ENCODE assay signal across 15 cellular contexts in genomic region chr7:96415293-96415940, GRCh38.
A peak's percentile ranks its signal among the peaks of the same experiment; 100 is the strongest.
DNase-seq lines count a peak whose midpoint lies in the region; ATAC-seq and TF ChIP-seq lines count a peak whose summit lies in the region.
"Had no signal": no experiment of that assay in that cellular context is flagged by ENCODE, and none has a peak within 500 bp of the region (broad histone marks: within the 10 kb centered on the region; RNA-seq: fewer than 3 reads in every experiment).

No MANE protein-coding gene starts in this region.

- TF ChIP-seq CTCF in Loucy (conservative IDR thresholded peaks at IDR 0.05; ENCODE audit: low read length) (no peak), WTC11 (IDR thresholded peaks at IDR 0.05) (no peak), neural crest cell (conservative IDR thresholded peaks at IDR 0.05) (peak; percentile 7)

- no peaks in the 10 kb centered on the region for H3K27me3 ChIP-seq in Loucy (ENCODE audit: insufficient read depth, low read length, poor library complexity, severe bottlenecking)
- H3K27me3 ChIP-seq: BE2C, testis had no signal

- no peaks in the 10 kb centered on the region for H4K20me1 ChIP-seq in Loucy (ENCODE audit: insufficient read depth, low read length, poor library complexity, severe bottlenecking)

- H3K9me3 ChIP-seq in Loucy (ENCODE audit: insufficient read depth, low read depth, low read length), result no peaks in the 10 kb centered on the region
- H3K9me3 ChIP-seq: BE2C, esophagus squamous epithelium, psoas muscle, testis had no signal

- CTCF ChIA-PET in WTC11 (lab: Charles Lee), result interaction anchor here (0.6 to 1.3 kb wide), 5 partner anchors 374 to 629 kb away, joined by 3 to 15 read pairs (median 3); no protein-coding TSS in a partner anchor

- H3K4me1 Mint-ChIP-seq in WTC11 (peaks cover 7% of the 10 kb centered on the region), neural crest cell (peaks cover 8% of the 10 kb centered on the region)
- H3K4me1 Mint-ChIP-seq: memory B cell; naive thymus-derived CD8-positive, alpha-beta T cell had no signal

- H3K9me2 ChIP-seq in Loucy (replicated peaks; ENCODE audit: low read depth, low read length), result no peaks in the 10 kb centered on the region

- DNase-seq in ELF-1 (ENCODE audit: low read depth, low spot score) (peak; percentile 31), WTC11 (ENCODE audit: low spot score) (peak; percentile 12), neural crest cell (ENCODE audit: low read depth, low spot score) (no peak), NCI-H2171 treated with DMSO at 0.1 percent for 48 hours (lab: John Stamatoyannopoulos, UW) (no peak)
- DNase-seq: activated T-cell treated with anti-CD3 and anti-CD28 coated beads for 4 hours, esophagus squamous epithelium, psoas muscle, SW 1271 had no signal

- H3K4me1 ChIP-seq in Loucy (ENCODE audit: insufficient read depth, low read length, poor library complexity, severe bottlenecking), result peaks cover 51% of the 10 kb centered on the region
- H3K4me1 ChIP-seq: esophagus squamous epithelium, testis had no signal

- H3K36me3 Mint-ChIP-seq in WTC11 (no peaks in the 10 kb centered on the region), neural crest cell (ENCODE audit: low read depth) (no peaks in the 10 kb centered on the region)
- H3K36me3 Mint-ChIP-seq: memory B cell; naive thymus-derived CD8-positive, alpha-beta T cell had no signal

- ATAC-seq in WTC11, result peak; percentile 65
- ATAC-seq in GM21737 (IDR thresholded peaks at IDR 0.05; ENCODE audit: unreplicated experiment), result no peak
- ATAC-seq in HG02973 (IDR thresholded peaks at IDR 0.05; ENCODE audit: unreplicated experiment), result no peak
- ATAC-seq: psoas muscle had no signal

- no peaks in the 10 kb centered on the region for H3K79me2 ChIP-seq in Loucy (ENCODE audit: insufficient read depth, low read length)

- H3K4me3 ChIP-seq in Loucy (ENCODE audit: low read length, poor library complexity, severe bottlenecking), result no peak overlapping the region
- H3K4me3 ChIP-seq: esophagus squamous epithelium, psoas muscle, testis had no signal

- no peaks in the 10 kb centered on the region for H3F3A ChIP-seq in Loucy (ENCODE audit: low read depth)

- H3K4me3 Mint-ChIP-seq in WTC11, result no peak overlapping the region
- H3K4me3 Mint-ChIP-seq in neural crest cell, result no peak overlapping the region
- H3K4me3 Mint-ChIP-seq: memory B cell; naive thymus-derived CD8-positive, alpha-beta T cell had no signal

- H2AFZ ChIP-seq in Loucy (ENCODE audit: low read length), result peak overlapping the region; percentile 82

- H3K27me3 Mint-ChIP-seq in WTC11 (ENCODE audit: low read depth) (no peaks in the 10 kb centered on the region; the same call in 1 of the 2 replicates), neural crest cell (ENCODE audit: low read depth) (no peaks in the 10 kb centered on the region)
- H3K27me3 Mint-ChIP-seq: memory B cell had no signal

- H3K27ac Mint-ChIP-seq in WTC11 (no peak overlapping the region), neural crest cell (ENCODE audit: unreplicated experiment) (no peak overlapping the region)
- H3K27ac Mint-ChIP-seq: memory B cell; naive thymus-derived CD8-positive, alpha-beta T cell had no signal

- peak overlapping the region; percentile 18 for H3K9ac ChIP-seq in Loucy (ENCODE audit: low read depth, low read length, poor library complexity, severe bottlenecking)

- peaks cover 6% of the 10 kb centered on the region; the same call in 1 of the 2 replicates for H3K9me3 Mint-ChIP-seq in WTC11
- peaks cover 7% of the 10 kb centered on the region for H3K9me3 Mint-ChIP-seq in neural crest cell
- H3K9me3 Mint-ChIP-seq: memory B cell; naive thymus-derived CD8-positive, alpha-beta T cell had no signal

- POLR2A ChIA-PET in WTC11 (lab: Charles Lee), result interaction anchor here (0.6 kb wide), 1 partner anchor 576 kb away, joined by 8 read pairs; no protein-coding TSS in a partner anchor

- H3K36me3 ChIP-seq in Loucy (ENCODE audit: insufficient read depth, low read length), result no peaks in the 10 kb centered on the region
- H3K36me3 ChIP-seq: BE2C, esophagus squamous epithelium had no signal

- H3K4me2 ChIP-seq in Loucy (ENCODE audit: low read depth, low read length, poor library complexity, severe bottlenecking), result no peak overlapping the region

TF ChIP-seq in WTC11, 78 proteins besides CTCF, POLR2A, EP300 and RAD21:
- TF ChIP-seq GABPB1 (CRISPR knock-in tag; IDR thresholded peaks at IDR 0.05), result peak; percentile 73; the same call in 1 of the 2 replicates
- no peak for TF ChIP-seq AFF4 (CRISPR knock-in tag; IDR thresholded peaks at IDR 0.05; ENCODE audit: borderline replicate concordance)

Comparison
In these comparisons a context has a peak if more than half of its experiments do, and no peak if none do; other contexts are left out.
1. DNase-seq: peak in ELF-1 (single experiment) and WTC11 (single experiment); none in neural crest cell (single experiment) and NCI-H2171 treated with DMSO at 0.1 percent for 48 hours (single experiment).